Comparison of ENCODE assay signal across 11 cellular contexts in the genomic region with DNA sequence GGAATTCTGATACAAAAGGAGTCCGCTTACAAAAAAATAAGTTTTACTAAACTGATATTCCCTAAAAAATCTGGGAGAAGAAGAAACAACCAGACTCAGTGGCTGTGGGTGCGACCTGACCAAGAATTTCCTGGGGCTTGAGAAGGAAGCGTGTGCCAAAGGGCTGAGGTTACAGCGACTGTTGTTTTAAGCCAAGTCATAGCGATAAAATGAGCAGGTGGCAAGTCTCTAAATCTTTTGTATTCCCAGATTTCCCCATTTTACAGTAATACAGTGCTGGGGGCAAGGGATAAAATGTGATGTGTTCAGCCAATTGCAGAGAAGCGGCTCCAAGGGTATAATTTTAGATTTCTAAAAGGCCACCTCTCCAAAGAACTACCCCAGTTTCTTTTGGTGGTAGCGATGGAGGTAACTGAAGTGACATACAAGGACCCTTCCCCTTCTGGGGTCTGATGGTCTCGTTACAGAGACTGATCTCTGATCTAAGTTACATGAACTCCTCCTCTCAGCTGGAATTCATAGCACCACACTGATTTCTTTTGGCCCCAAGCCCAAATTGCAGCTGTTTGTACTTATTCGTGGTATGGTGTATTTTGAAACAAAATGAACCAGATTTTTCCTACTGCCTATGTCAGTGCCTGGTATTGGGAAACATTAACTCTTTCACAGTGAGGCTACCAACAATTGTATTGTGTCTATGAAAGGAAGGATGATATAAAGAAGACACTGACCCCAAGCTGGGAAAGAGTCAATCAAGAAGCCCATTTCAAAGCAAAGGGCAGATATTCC. TPM values are rescaled to one million over a fixed set of nuclear protein-coding genes. Genes with fewer than 3 reads are reported as not detected.
DNase-seq lines count a peak whose midpoint lies in the region; ATAC-seq and TF ChIP-seq lines count a peak whose summit lies in the region.
"Had no signal": no experiment of that assay in that cellular context is flagged by ENCODE, and none has a peak within 500 bp of the region (broad histone marks: within the 10 kb centered on the region; RNA-seq: fewer than 3 reads in every experiment).

No MANE protein-coding gene starts in this region.

- intact Hi-C loops in dorsolateral prefrontal cortex (cut with DNase I) (loop anchor here in 1 of 2 donors (5.0 kb wide), 1 partner anchor 41 kb away; the partner anchor contains the start of gene LPAR1), vagina (cut with DNase I) (no loop called here)
- intact Hi-C loops in activated CD8-positive, alpha-beta T cell treated with anti-CD3 and anti-CD28 coated beads for 36 hours (cut with micrococcal nuclease): no loop called here

- DNase-seq in LHCN-M2 (ENCODE audit: low read depth) (peak; percentile 99), dorsolateral prefrontal cortex (peak in 1 of 10 donors; percentile 34), vagina (ENCODE audit: extremely low spot score in 2 of 2) (no peak), WTC11 (ENCODE audit: low spot score) (no peak), immature natural killer cell (no peak)
- no peak for DNase-seq in activated CD8-positive, alpha-beta T cell treated with anti-CD3 and anti-CD28 coated beads for 36 hours
- DNase-seq: activated CD4-positive, alpha-beta T cell treated with anti-CD3 and anti-CD28 coated beads, Interleukin-2, amount 50 U/mL, for 1 hour; left colon; NCI-H524 had no signal

- POLR2A ChIA-PET in activated CD8-positive, alpha-beta T cell treated with anti-CD3 and anti-CD28 coated beads for 36 hours (lab: Charles Lee): no interaction called here
- POLR2A ChIA-PET in WTC11 (lab: Charles Lee): no interaction called here

- H3K4me3 ChIP-seq in dorsolateral prefrontal cortex (peak overlapping the region in 8 of 59 donors; percentile 5 to 59 (median 40)), muscle layer of duodenum (ENCODE audit: low read depth in 1 of 2, low read length in 2 of 2) (no peak overlapping the region), vagina (no peak overlapping the region)

- ATAC-seq in activated CD8-positive, alpha-beta T cell treated with anti-CD3 and anti-CD28 coated beads for 36 hours: no peak
- ATAC-seq in WTC11: no peak
- ATAC-seq: left colon had no signal

- CTCF ChIA-PET in activated CD8-positive, alpha-beta T cell treated with anti-CD3 and anti-CD28 coated beads for 36 hours (lab: Charles Lee): no interaction called here
- CTCF ChIA-PET in WTC11 (lab: Charles Lee): no interaction called here

- H3K9me3 Mint-ChIP-seq in activated CD8-positive, alpha-beta T cell treated with anti-CD3 and anti-CD28 coated beads for 36 hours: no peaks in the 10 kb centered on the region
- H3K9me3 Mint-ChIP-seq in WTC11 (peaks cover 10% of the 10 kb centered on the region), immature natural killer cell (peaks cover 0 to 9% (median 0%) of the 10 kb centered on the region in 6 donors)

- peaks cover 2% of the 10 kb centered on the region for H3K27me3 Mint-ChIP-seq in activated CD8-positive, alpha-beta T cell treated with anti-CD3 and anti-CD28 coated beads for 36 hours
- no peaks in the 10 kb centered on the region for H3K27me3 Mint-ChIP-seq in WTC11 (ENCODE audit: low read depth)
- H3K27me3 Mint-ChIP-seq in immature natural killer cell (ENCODE audit: low read depth in 3 of 3): no peaks in the 10 kb centered on the region

- no peak overlapping the region for H3K27ac Mint-ChIP-seq in activated CD8-positive, alpha-beta T cell treated with anti-CD3 and anti-CD28 coated beads for 36 hours
- H3K27ac Mint-ChIP-seq in WTC11 (no peak overlapping the region), immature natural killer cell (no peak overlapping the region)

- H3K4me1 Mint-ChIP-seq in activated CD8-positive, alpha-beta T cell treated with anti-CD3 and anti-CD28 coated beads for 36 hours (ENCODE audit: low read depth): no peaks in the 10 kb centered on the region
- H3K4me1 Mint-ChIP-seq in WTC11 (peaks cover 9% of the 10 kb centered on the region; the same call in 1 of the 2 replicates), immature natural killer cell (peaks cover 0 to 13% of the 10 kb centered on the region in 2 donors)

- H3K9me3 ChIP-seq in muscle layer of duodenum (ENCODE audit: control insufficient read depth in 1 of 2, low read length in 2 of 2) (no peaks in the 10 kb centered on the region), vagina (no peaks in the 10 kb centered on the region)

- no peak overlapping the region for H3K4me3 Mint-ChIP-seq in activated CD8-positive, alpha-beta T cell treated with anti-CD3 and anti-CD28 coated beads for 36 hours
- H3K4me3 Mint-ChIP-seq in WTC11: no peak overlapping the region
- H3K4me3 Mint-ChIP-seq in immature natural killer cell: no peak overlapping the region

- H3K36me3 ChIP-seq in muscle layer of duodenum (ENCODE audit: control insufficient read depth in 1 of 2, insufficient read depth in 2 of 2, low read length in 2 of 2): no peaks in the 10 kb centered on the region
- no peaks in the 10 kb centered on the region for H3K36me3 ChIP-seq in vagina

- TF ChIP-seq CTCF in dorsolateral prefrontal cortex (IDR thresholded peaks at IDR 0.05 in 54 of 56, conservative IDR thresholded peaks at IDR 0.05 in 2 of 56; ENCODE audit: low read depth in 1 of 56, partially characterized antibody in 56 of 56): no peak
- TF ChIP-seq CTCF in vagina (IDR thresholded peaks at IDR 0.05): no peak
- no peak for TF ChIP-seq CTCF in activated CD8-positive, alpha-beta T cell treated with anti-CD3 and anti-CD28 coated beads for 36 hours (IDR thresholded peaks at IDR 0.05)
- TF ChIP-seq CTCF in WTC11 (IDR thresholded peaks at IDR 0.05): no peak

- H3K4me1 ChIP-seq in muscle layer of duodenum (ENCODE audit: control insufficient read depth in 1 of 2, insufficient read depth in 2 of 2, low read length in 2 of 2) (peaks cover 0 to 5% of the 10 kb centered on the region in 2 donors), vagina (peaks cover 60% of the 10 kb centered on the region)

- H3K27me3 ChIP-seq in dorsolateral prefrontal cortex (no peaks in the 10 kb centered on the region), muscle layer of duodenum (ENCODE audit: low read depth, low read length) (no peaks in the 10 kb centered on the region), vagina (no peaks in the 10 kb centered on the region)

- H3K27ac ChIP-seq in dorsolateral prefrontal cortex (peak overlapping the region in 58 of 59 donors; percentile 9 to 96 (median 84)), muscle layer of duodenum (ENCODE audit: low read length) (peak overlapping the region; percentile 29), vagina (peak overlapping the region; percentile 34)
- H3K27ac ChIP-seq: KMS-11 had no signal

- H3K36me3 Mint-ChIP-seq in activated CD8-positive, alpha-beta T cell treated with anti-CD3 and anti-CD28 coated beads for 36 hours (ENCODE audit: low read depth): no peaks in the 10 kb centered on the region
- H3K36me3 Mint-ChIP-seq in WTC11 (no peaks in the 10 kb centered on the region), immature natural killer cell (no peaks in the 10 kb centered on the region)

- no peak for TF ChIP-seq POLR2A in vagina (IDR thresholded peaks at IDR 0.05)

TF ChIP-seq in WTC11, 78 proteins besides CTCF, POLR2A, EP300 and RAD21 (continues in another document):
- TF ChIP-seq MXD4 (CRISPR knock-in tag; IDR thresholded peaks at IDR 0.05; ENCODE audit: borderline replicate concordance) (no peak), FOXP1 (CRISPR knock-in tag; IDR thresholded peaks at IDR 0.05; ENCODE audit: borderline replicate concordance) (no peak), JAZF1 (CRISPR knock-in tag; IDR thresholded peaks at IDR 0.05) (no peak), CREM (CRISPR knock-in tag; IDR thresholded peaks at IDR 0.05) (no peak), ATF3 (CRISPR knock-in tag; conservative IDR thresholded peaks at IDR 0.05) (no peak)
- TF ChIP-seq, protein P1, sequence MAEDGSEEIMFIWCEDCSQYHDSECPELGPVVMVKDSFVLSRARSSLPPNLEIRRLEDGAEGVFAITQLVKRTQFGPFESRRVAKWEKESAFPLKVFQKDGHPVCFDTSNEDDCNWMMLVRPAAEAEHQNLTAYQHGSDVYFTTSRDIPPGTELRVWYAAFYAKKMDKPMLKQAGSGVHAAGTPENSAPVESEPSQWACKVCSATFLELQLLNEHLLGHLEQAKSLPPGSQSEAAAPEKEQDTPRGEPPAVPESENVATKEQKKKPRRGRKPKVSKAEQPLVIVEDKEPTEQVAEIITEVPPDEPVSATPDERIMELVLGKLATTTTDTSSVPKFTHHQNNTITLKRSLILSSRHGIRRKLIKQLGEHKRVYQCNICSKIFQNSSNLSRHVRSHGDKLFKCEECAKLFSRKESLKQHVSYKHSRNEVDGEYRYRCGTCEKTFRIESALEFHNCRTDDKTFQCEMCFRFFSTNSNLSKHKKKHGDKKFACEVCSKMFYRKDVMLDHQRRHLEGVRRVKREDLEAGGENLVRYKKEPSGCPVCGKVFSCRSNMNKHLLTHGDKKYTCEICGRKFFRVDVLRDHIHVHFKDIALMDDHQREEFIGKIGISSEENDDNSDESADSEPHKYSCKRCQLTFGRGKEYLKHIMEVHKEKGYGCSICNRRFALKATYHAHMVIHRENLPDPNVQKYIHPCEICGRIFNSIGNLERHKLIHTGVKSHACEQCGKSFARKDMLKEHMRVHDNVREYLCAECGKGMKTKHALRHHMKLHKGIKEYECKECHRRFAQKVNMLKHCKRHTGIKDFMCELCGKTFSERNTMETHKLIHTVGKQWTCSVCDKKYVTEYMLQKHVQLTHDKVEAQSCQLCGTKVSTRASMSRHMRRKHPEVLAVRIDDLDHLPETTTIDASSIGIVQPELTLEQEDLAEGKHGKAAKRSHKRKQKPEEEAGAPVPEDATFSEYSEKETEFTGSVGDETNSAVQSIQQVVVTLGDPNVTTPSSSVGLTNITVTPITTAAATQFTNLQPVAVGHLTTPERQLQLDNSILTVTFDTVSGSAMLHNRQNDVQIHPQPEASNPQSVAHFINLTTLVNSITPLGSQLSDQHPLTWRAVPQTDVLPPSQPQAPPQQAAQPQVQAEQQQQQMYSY (CRISPR knock-in tag; IDR thresholded peaks at IDR 0.05): no peak

RNA-seq across cellular contexts. Expression of gene LPAR1, which starts 41.6 kb away (rescaled TPM):
- total RNA-seq in LHCN-M2 (2014; rRNA removed) (47.5 and 56.8 TPM in 2 replicates), dorsolateral prefrontal cortex (100 to 1,000 TPM in 71 of 120 experiments, 10 to 100 TPM in 49; 29.8 to 457 (median 110) TPM), vagina (83.0 TPM), WTC11 (2021) (3.3 to 4.9 TPM (median 4.0 TPM) in 3 replicates)
- 32.6 TPM for polyA plus RNA-seq in LHCN-M2 (2012)
- not detected for total RNA-seq in activated CD8-positive, alpha-beta T cell treated with anti-CD3 and anti-CD28 coated beads for 36 hours
- polyA plus RNA-seq in immature natural killer cell: under 1 TPM in 2 of 3 donors, not detected in 1; 0.59 to 0.84 TPM

Comparison
In these comparisons a context has a peak if more than half of its experiments do, and no peak if none do; other contexts are left out.
1. H3K27ac ChIP-seq: peak in every context shown above with its lines; median percentile 84 in dorsolateral prefrontal cortex; 34 in vagina; 29 in muscle layer of duodenum.